ENCODE assay signal across 23 cellular contexts in the genomic region with DNA sequence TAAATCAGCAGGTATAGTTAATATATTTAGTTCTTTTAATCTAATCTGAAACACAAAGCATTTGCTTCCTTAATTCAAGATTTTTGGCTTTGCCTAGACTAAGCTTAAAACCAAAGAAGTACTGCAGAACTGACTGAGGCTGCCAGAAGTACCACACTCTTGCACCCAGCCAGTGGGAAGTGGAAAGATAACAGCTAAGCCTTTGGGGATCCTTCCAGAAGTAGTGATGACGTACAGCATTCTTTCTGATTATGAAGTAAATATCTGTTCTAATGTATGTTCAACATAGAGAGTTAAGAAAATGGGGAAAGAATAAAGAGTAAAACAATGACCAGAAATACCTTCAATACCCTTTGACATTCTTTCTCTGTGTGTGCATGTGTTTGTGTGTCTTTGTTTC. TPM values are rescaled to one million over a fixed set of nuclear protein-coding genes. Genes with fewer than 3 reads are reported as not detected.
"Had no signal": no experiment of that assay in that cellular context is flagged by ENCODE, and none has a peak within 500 bp of the region (broad histone marks: within the 10 kb centered on the region; RNA-seq: fewer than 3 reads in every experiment).

No MANE protein-coding gene starts in this region.

- H3K9me3 ChIP-seq: SJSA1 had no signal

- H3K9me3 Mint-ChIP-seq: IgD-negative memory B cell had no signal

- H3K4me2 ChIP-seq: KMS-11 had no signal

- DNase-seq: Kasumi-1, MM.1S, NCI-H1092 treated with DMSO at 0.1 percent for 48 hours, NCI-H1436, NCI-H187, NCI-H2029, NCI-H2081 treated with DMSO at 0.1 percent for 48 hours, NCI-H2171, NCI-H345, NCI-H446 treated with DMSO at 0.1 percent for 48 hours, NCI-H524, NCI-H69, NCI-H774, Right ventricle myocardium superior, RPMI8226, SIG-M5 had no signal

- H3K36me3 ChIP-seq: SJSA1 had no signal

- H3K36me3 Mint-ChIP-seq: IgD-negative memory B cell had no signal

- ATAC-seq: HepG2, K562 had no signal

- H3K4me3 ChIP-seq: K562, SJSA1, SK-N-MC had no signal

- H3K27ac ChIP-seq: KMS-11, SJSA1, SK-N-MC had no signal

- H3K9ac ChIP-seq: KMS-11 had no signal

- H3K4me1 ChIP-seq: SJSA1 had no signal

- H3K4me1 Mint-ChIP-seq: IgD-negative memory B cell had no signal

- H3K27ac Mint-ChIP-seq: IgD-negative memory B cell had no signal

- H3K4me3 Mint-ChIP-seq: IgD-negative memory B cell had no signal

RNA-seq across cellular contexts. Expression of gene NTF3, which starts 19.3 kb away (rescaled TPM):
- total RNA-seq: HepG2, HT1080, K562 had no signal
- polyA plus RNA-seq: HepG2, IgD-negative memory B cell, K562 had no signal
